Comparison of ENCODE assay signal across 14 cellular contexts in genomic region chr12:102874819-102875218, GRCh38. TPM values are rescaled to one million over a fixed set of nuclear protein-coding genes. Genes with fewer than 3 reads are reported as not detected.
"Had no signal": no experiment of that assay in that cellular context is flagged by ENCODE, and none has a peak within 500 bp of the region (broad histone marks: within the 10 kb centered on the region; RNA-seq: fewer than 3 reads in every experiment).

No MANE protein-coding gene starts in this region.

- H3K4me3 ChIP-seq: ascending aorta, coronary artery, skin epidermis, upper lobe of left lung had no signal

- H3K27ac ChIP-seq: ascending aorta, coronary artery, skin epidermis, upper lobe of left lung had no signal

- DNase-seq: activated CD4-positive, alpha-beta T cell treated with anti-CD3 and anti-CD28 coated beads, Interleukin-2, amount 10 ng/mL, durations not matched to agents 24 days and 14 days; activated CD8-positive, alpha-beta T cell treated with anti-CD3 and anti-CD28 coated beads for 36 hours; activated naive CD4-positive, alpha-beta T cell treated with anti-CD3 and anti-CD28 coated beads, Interleukin-2, amount 50 U/mL, for 16 hours; activated T-cell treated with anti-CD3 and anti-CD28 coated beads, Interleukin-2, amount 50 U/mL, for 24 hours; hippocampal formation; left colon; SIG-M5; stimulated activated CD4-positive, alpha-beta T cell treated with anti-CD3 and anti-CD28 coated beads, Interleukin-2, amount 100 ng/mL, for 48 hours had no signal

- H3K9me3 ChIP-seq: ascending aorta, upper lobe of left lung had no signal

- ATAC-seq: activated CD8-positive, alpha-beta T cell treated with anti-CD3 and anti-CD28 coated beads for 36 hours; left colon had no signal

- H3K27me3 ChIP-seq: ascending aorta, upper lobe of left lung had no signal

- H3K4me1 ChIP-seq: ascending aorta had no signal

- H3K36me3 ChIP-seq: ascending aorta, upper lobe of left lung had no signal

RNA-seq across cellular contexts. Expression of gene PAH, which starts 42.2 kb away (rescaled TPM):
- total RNA-seq: activated CD4-positive, alpha-beta T cell treated with anti-CD3 and anti-CD28 coated beads, Interleukin-2, amount 10 ng/mL, durations not matched to agents 24 days and 14 days; activated CD8-positive, alpha-beta T cell treated with anti-CD3 and anti-CD28 coated beads for 36 hours; ascending aorta; glomerular endothelial cell; left colon; lung microvascular endothelial cell had no signal
